In genomic region chr7:27031289-27032172, GRCh38 we compare ENCODE assay signal across 8 cellular contexts.
DNase-seq lines count a peak whose midpoint lies in the region; ATAC-seq and TF ChIP-seq lines count a peak whose summit lies in the region.

No MANE protein-coding gene starts in this region.

- peak overlapping the region; percentile 62 to 91 (median 83) for H3K27ac Mint-ChIP-seq in CD14-positive monocyte
- no peak overlapping the region for H3K27ac Mint-ChIP-seq in osteocyte (ENCODE audit: unreplicated experiment)

- no peak overlapping the region for H3K4me3 ChIP-seq in cardiac fibroblast (replicated peaks in 1 of 2; ENCODE audit: low read depth in 2 of 2, low read length in 2 of 2)

- H3K9me3 Mint-ChIP-seq in CD14-positive monocyte (no peaks in the 10 kb centered on the region), osteocyte (ENCODE audit: unreplicated experiment) (no peaks in the 10 kb centered on the region)

- TF ChIP-seq CTCF in CD14-positive monocyte (IDR thresholded peaks at IDR 0.05), result no peak
- no peak for TF ChIP-seq CTCF in cardiac fibroblast (IDR thresholded peaks at IDR 0.05; ENCODE audit: low read depth, low read length)
- TF ChIP-seq CTCF in osteocyte (IDR thresholded peaks at IDR 0.05), result no peak

- ATAC-seq in GM19463 (IDR thresholded peaks at IDR 0.05; ENCODE audit: unreplicated experiment), result peak; percentile 50
- ATAC-seq in HG02798 (IDR thresholded peaks at IDR 0.05; ENCODE audit: poor library complexity, unreplicated experiment), result no peak

- peaks cover 0 to 2% (median 2%) of the 10 kb centered on the region in 3 donors for H3K27me3 Mint-ChIP-seq in CD14-positive monocyte (ENCODE audit: low read depth in 3 of 3)
- H3K27me3 Mint-ChIP-seq in osteocyte (ENCODE audit: unreplicated experiment), result peaks cover 3% of the 10 kb centered on the region

- no peaks in the 10 kb centered on the region for H3K36me3 Mint-ChIP-seq in CD14-positive monocyte
- no peaks in the 10 kb centered on the region for H3K36me3 Mint-ChIP-seq in osteocyte (ENCODE audit: unreplicated experiment)

- H3K4me1 Mint-ChIP-seq in CD14-positive monocyte (peaks cover 25% of the 10 kb centered on the region), osteocyte (ENCODE audit: unreplicated experiment) (no peaks in the 10 kb centered on the region)

- DNase-seq in CD14-positive monocyte (ENCODE audit: low spot score), result no peak
- peak; percentile 63 for DNase-seq in Kasumi-1 (lab: John Stamatoyannopoulos, UW)
- DNase-seq in cardiac fibroblast (ENCODE audit: low read depth in 2 of 2), result peak; percentile 38 to 52
- DNase-seq in pons (ENCODE audit: low spot score), result peak; percentile 6
- DNase-seq in osteocyte (ENCODE audit: extremely low spot score, unreplicated experiment), result no peak
- no peak for DNase-seq in activated CD4-positive, CD25-positive, alpha-beta regulatory T cell (lab: John Stamatoyannopoulos, UW)

- H3K4me3 Mint-ChIP-seq in CD14-positive monocyte (peak overlapping the region in 1 of 2 donors; percentile 56), osteocyte (ENCODE audit: unreplicated experiment) (no peak overlapping the region)

- intact Hi-C loops in CD14-positive monocyte (cut with micrococcal nuclease), result loop anchor here (10.0 kb wide), 1 partner anchor 63 kb away; the partner anchor contains the start of gene HOXA1 (in 2 of the 2)

Comparison
In these comparisons a context has a peak if more than half of its experiments do, and no peak if none do; other contexts are left out.
1. DNase-seq: peak in Kasumi-1 (2 of 2), cardiac fibroblast (2 of 2) and pons (single experiment); none in CD14-positive monocyte (single experiment), osteocyte (single experiment) and activated CD4-positive, CD25-positive, alpha-beta regulatory T cell (0 of 4).